ENCODE assay signal across 11 cellular contexts in genomic region chr2:203682688-203683130, GRCh38. TPM values are rescaled to one million over a fixed set of nuclear protein-coding genes. Genes with fewer than 3 reads are reported as not detected.
DNase-seq lines count a peak whose midpoint lies in the region; ATAC-seq and TF ChIP-seq lines count a peak whose summit lies in the region.
"Had no signal": no experiment of that assay in that cellular context is flagged by ENCODE, and none has a peak within 500 bp of the region (broad histone marks: within the 10 kb centered on the region; RNA-seq: fewer than 3 reads in every experiment).

No MANE protein-coding gene starts in this region.

- H3K79me2 ChIP-seq in H9 (ENCODE audit: insufficient read depth, low read length), result no peaks in the 10 kb centered on the region

- H3K14ac ChIP-seq in H9 (ENCODE audit: insufficient read depth, low read length), result no peak overlapping the region

- no peak overlapping the region for H2BK20ac ChIP-seq in H9 (ENCODE audit: low read depth, low read length, poor library complexity, severe bottlenecking)

- DNase-seq in HCEC 1CT (peak; percentile 62), astrocyte of the hippocampus (ENCODE audit: low read depth, low spot score) (peak; percentile 59), heart right ventricle (peak in 1 of 2 donors; percentile 80), epidermal melanocyte (ENCODE audit: insufficient read length, low spot score) (no peak), H9 (no peak)
- no peak for DNase-seq in activated naive CD8-positive, alpha-beta T cell treated with anti-CD3 and anti-CD28 coated beads, Interleukin-2, amount 50 U/mL, for 24 hours
- DNase-seq: central memory CD4-positive, alpha-beta T cell; DMS53; NCI-H187 treated with DMSO at 0.1 percent for 48 hours had no signal

- H3K9ac ChIP-seq in skeletal muscle satellite cell (ENCODE audit: low read depth, low read length) (peak overlapping the region; percentile 93), H9 (ENCODE audit: extremely low read depth, insufficient read length, low read length) (no peak overlapping the region)

- no peak overlapping the region for H2AFZ ChIP-seq in H9 (ENCODE audit: low read length)

- H3K23ac ChIP-seq in H9 (ENCODE audit: insufficient read length, low read depth, low read length), result no peak overlapping the region

- H2AK5ac ChIP-seq in H9 (ENCODE audit: insufficient read length, low read length), result no peak overlapping the region

- H2BK15ac ChIP-seq in H9 (ENCODE audit: low read depth, low read length), result no peak overlapping the region

- H3K4me1 ChIP-seq in heart right ventricle (peaks cover 34 to 74% (median 69%) of the 10 kb centered on the region in 9 donors), skeletal muscle satellite cell (ENCODE audit: control insufficient read depth, insufficient read depth, low read length) (peaks cover 77% of the 10 kb centered on the region), H9 (ENCODE audit: insufficient read depth, low read length) (no peaks in the 10 kb centered on the region)

- no peak overlapping the region for H3K18ac ChIP-seq in H9 (ENCODE audit: insufficient read length, low read depth, low read length)

- H3K4me2 ChIP-seq in skeletal muscle satellite cell (ENCODE audit: low read length) (peak overlapping the region; percentile 64), H9 (ENCODE audit: insufficient read depth, insufficient read length, low read length) (no peak overlapping the region)

- intact Hi-C loops in heart right ventricle (cut with DNase I), result loop anchor here in 3 of 10 donors (5.0 to 10.0 kb wide), 2 partner anchors 102 to 145 kb away; partner anchors contain the start of gene RAPH1 (in 1 of the 3)

- H3K4me3 Mint-ChIP-seq in H9, result no peak overlapping the region
- H3K4me3 Mint-ChIP-seq in activated naive CD8-positive, alpha-beta T cell treated with anti-CD3 and anti-CD28 coated beads, Interleukin-2, amount 50 U/mL, for 24 hours, result no peak overlapping the region

- no peaks in the 10 kb centered on the region for H3K27me3 ChIP-seq in heart right ventricle
- H3K27me3 ChIP-seq in skeletal muscle satellite cell (ENCODE audit: control insufficient read depth, insufficient read depth, low read length), result no peaks in the 10 kb centered on the region
- H3K27me3 ChIP-seq in H9 (ENCODE audit: insufficient read depth, low read length), result no peaks in the 10 kb centered on the region

- no peaks in the 10 kb centered on the region for H3K9me3 Mint-ChIP-seq in H9
- H3K9me3 Mint-ChIP-seq in activated naive CD8-positive, alpha-beta T cell treated with anti-CD3 and anti-CD28 coated beads, Interleukin-2, amount 50 U/mL, for 24 hours, result no peaks in the 10 kb centered on the region

- no peak overlapping the region for H2BK120ac ChIP-seq in H9 (ENCODE audit: low read depth, low read length, poor library complexity, severe bottlenecking)

- peaks cover 4% of the 10 kb centered on the region for H3K27me3 Mint-ChIP-seq in H9 (ENCODE audit: low read depth)
- H3K27me3 Mint-ChIP-seq in activated naive CD8-positive, alpha-beta T cell treated with anti-CD3 and anti-CD28 coated beads, Interleukin-2, amount 50 U/mL, for 24 hours, result no peaks in the 10 kb centered on the region

- H4K20me1 ChIP-seq in H9 (ENCODE audit: control insufficient read depth, insufficient read depth, insufficient read length), result no peaks in the 10 kb centered on the region

- no peaks in the 10 kb centered on the region for H3K36me3 Mint-ChIP-seq in H9 (ENCODE audit: insufficient read depth in 1 of 3, low read depth in 3 of 3)
- H3K36me3 Mint-ChIP-seq in activated naive CD8-positive, alpha-beta T cell treated with anti-CD3 and anti-CD28 coated beads, Interleukin-2, amount 50 U/mL, for 24 hours (ENCODE audit: low read depth), result no peaks in the 10 kb centered on the region

- no peak for TF ChIP-seq CTCF in heart right ventricle (IDR thresholded peaks at IDR 0.05)
- no peak for TF ChIP-seq CTCF in H9 (conservative IDR thresholded peaks at IDR 0.05)

- H3K27ac ChIP-seq in heart right ventricle (peak overlapping the region; percentile 83 to 91 (median 86)), H9 (ENCODE audit: insufficient read length, low read depth, low read length) (no peak overlapping the region)

- no peaks in the 10 kb centered on the region for H3K36me3 ChIP-seq in heart right ventricle
- H3K36me3 ChIP-seq in skeletal muscle satellite cell (ENCODE audit: insufficient read depth, low read length), result no peaks in the 10 kb centered on the region

- H3K23me2 ChIP-seq in H9 (ENCODE audit: insufficient read length, low read depth, low read length, poor library complexity, severe bottlenecking), result no peaks in the 10 kb centered on the region

- no peak overlapping the region for H4K91ac ChIP-seq in H9 (ENCODE audit: insufficient read length, low read depth, low read length)

- no peak overlapping the region for H3K56ac ChIP-seq in H9 (ENCODE audit: insufficient read length, low read depth, low read length)

- no peak overlapping the region for H2BK12ac ChIP-seq in H9 (ENCODE audit: insufficient read length, low read depth, low read length)

- no peak overlapping the region for H3T11ph ChIP-seq in H9 (ENCODE audit: low read length)

- H3K27ac Mint-ChIP-seq in H9, result no peak overlapping the region
- no peak overlapping the region for H3K27ac Mint-ChIP-seq in activated naive CD8-positive, alpha-beta T cell treated with anti-CD3 and anti-CD28 coated beads, Interleukin-2, amount 50 U/mL, for 24 hours

- no peak overlapping the region for H2BK5ac ChIP-seq in H9 (ENCODE audit: insufficient read length, low read length)

- peak; percentile 39 to 73 (median 62) for ATAC-seq in heart right ventricle
- no peak for ATAC-seq in GM19328 (IDR thresholded peaks at IDR 0.05; ENCODE audit: unreplicated experiment)
- no peak for ATAC-seq in activated naive CD8-positive, alpha-beta T cell treated with anti-CD3 and anti-CD28 coated beads, Interleukin-2, amount 50 U/mL, for 24 hours

- no peak overlapping the region for H3K4ac ChIP-seq in H9 (ENCODE audit: low read depth, low read length)

- H3K4me3 ChIP-seq in heart right ventricle (no peak overlapping the region), skeletal muscle satellite cell (ENCODE audit: low read length) (no peak overlapping the region)

- H3K9me3 ChIP-seq in heart right ventricle (no peaks in the 10 kb centered on the region), skeletal muscle satellite cell (replicated peaks; ENCODE audit: low read length) (no peaks in the 10 kb centered on the region), H9 (ENCODE audit: control insufficient read depth, low read depth, low read length) (no peaks in the 10 kb centered on the region)

- H3K79me1 ChIP-seq in H9 (ENCODE audit: insufficient read depth, low read depth, low read length, poor library complexity, severe bottlenecking), result no peaks in the 10 kb centered on the region

- no peak overlapping the region for H4K8ac ChIP-seq in H9 (replicated peaks; ENCODE audit: insufficient read length, low read depth, low read length)

- peaks cover 0 to 5% of the 10 kb centered on the region in 2 experiments; a peak in 1 of 4 replicates for H3K4me1 Mint-ChIP-seq in H9
- peaks cover 46% of the 10 kb centered on the region for H3K4me1 Mint-ChIP-seq in activated naive CD8-positive, alpha-beta T cell treated with anti-CD3 and anti-CD28 coated beads, Interleukin-2, amount 50 U/mL, for 24 hours

- 17 to 31% methylated on average over 4 of the region's 4 CpGs for WGBS in heart right ventricle, 2 donors
- WGBS in H9 (ENCODE audit: extremely low coverage, insufficient read length, low lambda C conversion rate), result no CpG with 5 or more reads among the region's 4 CpGs

- no peak overlapping the region for H4K5ac ChIP-seq in H9 (ENCODE audit: insufficient read length, low read depth, low read length)

RNA-seq across cellular contexts. Expression of gene CD28, which starts 23.7 kb away (rescaled TPM):
- total RNA-seq in heart right ventricle (1 to 10 TPM in 3 of 10 donors, under 1 TPM in 7; 0.36 to 5.3 (median 0.75) TPM), H9 (2021) (not detected in 2 replicates)
- polyA plus RNA-seq in heart right ventricle, result under 1 TPM; 0.10 to 0.15 TPM
- total RNA-seq in skeletal muscle satellite cell (2012; rRNA removed), result not detected in 2 replicates

Comparison
In these comparisons a context has a peak if more than half of its experiments do, and no peak if none do; other contexts are left out.
1. DNase-seq: peak in HCEC 1CT (single experiment) and astrocyte of the hippocampus (single experiment); none in epidermal melanocyte (single experiment), H9 (single experiment) and activated naive CD8-positive, alpha-beta T cell treated with anti-CD3 and anti-CD28 coated beads, Interleukin-2, amount 50 U/mL, for 24 hours (single experiment).
2. ATAC-seq: peak in heart right ventricle (8 of 8); none in GM19328 (single experiment) and activated naive CD8-positive, alpha-beta T cell treated with anti-CD3 and anti-CD28 coated beads, Interleukin-2, amount 50 U/mL, for 24 hours (single experiment).